13 cellular contexts compared by ENCODE assay signal in the genomic region with DNA sequence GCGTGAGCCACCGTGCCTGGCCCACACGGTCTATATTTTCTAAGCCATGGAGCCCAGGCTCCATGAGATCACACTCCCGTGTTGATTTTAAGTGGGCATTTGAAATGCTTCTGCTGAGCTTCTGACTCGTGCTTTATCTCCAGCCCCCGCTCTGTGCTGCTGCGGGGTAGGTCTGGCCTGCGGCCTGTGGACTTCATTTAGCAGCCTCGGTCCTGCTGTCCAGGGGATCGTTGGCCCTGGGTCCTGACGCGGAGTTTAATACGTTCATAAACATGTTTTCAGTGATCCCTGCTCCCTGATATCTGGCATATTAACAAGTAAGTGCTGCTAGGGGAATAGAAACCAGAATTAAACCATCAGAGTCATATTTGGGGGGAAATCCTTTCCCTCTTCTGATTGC.
DNase-seq lines count a peak whose midpoint lies in the region; ATAC-seq and TF ChIP-seq lines count a peak whose summit lies in the region.
"Had no signal": no experiment of that assay in that cellular context is flagged by ENCODE, and none has a peak within 500 bp of the region (broad histone marks: within the 10 kb centered on the region; RNA-seq: fewer than 3 reads in every experiment).

No MANE protein-coding gene starts in this region.

- H3K4me3 ChIP-seq in right cardiac atrium (ENCODE audit: low read length): no peak overlapping the region
- H3K4me3 ChIP-seq: A549, HAP-1 had no signal

- H3K4me1 Mint-ChIP-seq in type B pancreatic cell (ENCODE audit: unreplicated experiment): peaks cover 38% of the 10 kb centered on the region
- H3K4me1 Mint-ChIP-seq: CD14-positive monocyte had no signal

- no peak overlapping the region for H3K4me3 Mint-ChIP-seq in type B pancreatic cell
- H3K4me3 Mint-ChIP-seq: CD14-positive monocyte; CD8-positive, alpha-beta T cell had no signal

- peak; percentile 73 for DNase-seq in Right ventricle myocardium superior
- no peak for DNase-seq in cardiac septum (ENCODE audit: low spot score)
- DNase-seq in right cardiac atrium: peak; percentile 48 to 87 (median 79)
- peak; percentile 75 for DNase-seq in sciatic nerve (ENCODE audit: low spot score)
- no peak for DNase-seq in type B pancreatic cell (ENCODE audit: extremely low spot score, unreplicated experiment)
- DNase-seq in foreskin keratinocyte: no peak
- DNase-seq in A172 (ENCODE audit: low spot score): no peak
- DNase-seq: CD8-positive, alpha-beta T cell; COR-L47; EL had no signal

- H3K9me3 ChIP-seq in right cardiac atrium (ENCODE audit: control insufficient read depth, low read length): no peaks in the 10 kb centered on the region
- H3K9me3 ChIP-seq: HAP-1 had no signal

- 52% methylated on average over 13 of the region's 13 CpGs for WGBS in right cardiac atrium

- no peaks in the 10 kb centered on the region for H3K4me1 ChIP-seq in right cardiac atrium (ENCODE audit: control insufficient read depth, insufficient read depth, low read length)
- H3K4me1 ChIP-seq in foreskin keratinocyte: no peaks in the 10 kb centered on the region
- H3K4me1 ChIP-seq: A549, HAP-1 had no signal

- no peaks in the 10 kb centered on the region for H3K36me3 Mint-ChIP-seq in type B pancreatic cell
- H3K36me3 Mint-ChIP-seq: CD14-positive monocyte; CD8-positive, alpha-beta T cell had no signal

- peaks cover 5% of the 10 kb centered on the region for H3K9me3 Mint-ChIP-seq in type B pancreatic cell
- H3K9me3 Mint-ChIP-seq: CD8-positive, alpha-beta T cell had no signal

- ATAC-seq in Right ventricle myocardium superior (ENCODE audit: poor library complexity): peak; percentile 67
- peak; percentile 46 to 67 for ATAC-seq in right cardiac atrium
- ATAC-seq in sciatic nerve: peak; percentile 51
- ATAC-seq in foreskin keratinocyte: no peak
- ATAC-seq: A549; CD8-positive, alpha-beta T cell had no signal

- no peak overlapping the region for H3K27ac Mint-ChIP-seq in type B pancreatic cell
- H3K27ac Mint-ChIP-seq: CD8-positive, alpha-beta T cell had no signal

- no peaks in the 10 kb centered on the region for H3K27me3 ChIP-seq in right cardiac atrium (ENCODE audit: control insufficient read depth, insufficient read depth)
- H3K27me3 ChIP-seq in foreskin keratinocyte: no peaks in the 10 kb centered on the region

- H3K27ac ChIP-seq in right cardiac atrium (ENCODE audit: low read length) (no peak overlapping the region), foreskin keratinocyte (no peak overlapping the region)
- H3K27ac ChIP-seq: A549 had no signal

- intact Hi-C loops in Right ventricle myocardium superior (cut with DNase I): no loop called here
- intact Hi-C loops in cardiac septum (cut with DNase I): loop anchor here (10.0 kb wide), 1 partner anchor 98 kb away; no protein-coding TSS in a partner anchor
- intact Hi-C loops in right cardiac atrium (cut with DNase I): no loop called here
- intact Hi-C loops in sciatic nerve (cut with DNase I): no loop called here

- no peak for TF ChIP-seq CTCF in type B pancreatic cell (conservative IDR thresholded peaks at IDR 0.05)
- TF ChIP-seq CTCF in foreskin keratinocyte (conservative IDR thresholded peaks at IDR 0.05): no peak

- peaks cover 4% of the 10 kb centered on the region for H3K27me3 Mint-ChIP-seq in type B pancreatic cell

Comparison
In these comparisons a context has a peak if more than half of its experiments do, and no peak if none do; other contexts are left out.
1. DNase-seq: peak in Right ventricle myocardium superior (single experiment), right cardiac atrium (3 of 3) and sciatic nerve (single experiment); none in cardiac septum (single experiment), type B pancreatic cell (single experiment), foreskin keratinocyte (0 of 2) and A172 (single experiment).